In the genomic region with DNA sequence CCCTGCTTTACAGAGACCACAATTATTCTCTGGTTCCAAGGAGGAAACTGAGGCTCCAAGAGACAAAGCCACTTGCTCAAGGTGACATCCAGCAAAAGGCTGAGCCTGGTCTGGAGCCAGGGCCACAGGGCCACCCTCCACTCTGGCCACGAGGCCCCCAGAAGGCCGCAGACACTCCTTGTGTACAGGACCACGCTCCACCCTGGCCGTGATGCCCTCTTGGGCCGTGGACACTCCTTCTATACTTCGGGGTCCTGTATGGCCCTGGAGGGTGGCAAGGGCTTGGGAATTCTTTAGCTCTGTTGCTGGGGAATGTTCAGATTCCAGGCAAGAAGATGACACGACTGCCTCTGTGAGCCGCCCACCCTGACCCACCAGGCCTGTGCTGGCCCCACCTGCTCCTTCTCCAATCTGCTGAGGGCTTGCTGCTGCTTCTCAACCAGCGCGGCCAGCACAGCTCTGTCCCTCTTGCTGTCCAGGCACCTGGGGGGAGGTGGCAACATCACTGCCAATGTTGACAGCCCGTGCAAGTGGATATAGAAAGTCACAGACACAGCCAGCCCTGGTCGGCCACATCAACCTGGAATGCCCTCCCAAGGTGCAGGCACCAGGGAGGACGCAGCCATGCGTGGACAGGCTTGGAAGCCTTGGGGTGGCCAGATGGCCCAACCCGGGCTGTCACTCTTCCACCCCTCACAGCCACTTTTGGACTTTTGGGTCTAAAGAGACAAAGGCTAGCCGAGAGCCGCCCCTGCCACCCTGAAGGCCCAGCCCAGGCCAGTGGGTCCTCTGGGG, we compare ENCODE assay signal across 16 cellular contexts. TPM values are rescaled to one million over a fixed set of nuclear protein-coding genes. Genes with fewer than 3 reads are reported as not detected.
DNase-seq lines count a peak whose midpoint lies in the region; ATAC-seq and TF ChIP-seq lines count a peak whose summit lies in the region.
"Had no signal": no experiment of that assay in that cellular context is flagged by ENCODE, and none has a peak within 500 bp of the region (broad histone marks: within the 10 kb centered on the region; RNA-seq: fewer than 3 reads in every experiment).

No MANE protein-coding gene starts in this region.

- no peaks in the 10 kb centered on the region for H3K79me1 ChIP-seq in IMR-90 (ENCODE audit: low read depth in 1 of 2, low read length in 2 of 2)

- H3K27me3 ChIP-seq in BLaER1 (no peaks in the 10 kb centered on the region), IMR-90 (ENCODE audit: control insufficient read depth, insufficient read depth, low read length) (peaks cover 32% of the 10 kb centered on the region), thyroid gland (no peaks in the 10 kb centered on the region)

- H2BK120ac ChIP-seq in IMR-90 (ENCODE audit: low read depth, low read length) = no peak overlapping the region

- in situ Hi-C loops in IMR-90 (cut with MboI; ENCODE audit: low sequenced_read_pairs) = no loop called here

- H2BK20ac ChIP-seq in IMR-90 (ENCODE audit: low read depth, low read length) = no peak overlapping the region

- POLR2A ChIA-PET in IMR-90 (lab: Charles Lee; ENCODE audit: unreplicated experiment) = no interaction called here

- 83% methylated on average over 6 of the region's 17 CpGs; no CpG with 5 or more reads in 1 of the 2 experiments for WGBS in IMR-90 (ENCODE audit: extremely low coverage in 2 of 2, insufficient read length in 1 of 2), 2 experiments
- WGBS in thyroid gland, 2 donors = 97% methylated on average over 11 to 12 of the region's 17 CpGs

- CTCF ChIA-PET in IMR-90 (lab: Yijun Ruan, JAX) = no interaction called here

- no peak overlapping the region for H3K4me3 Mint-ChIP-seq in stimulated activated memory B cell treated with anti-CD40 and anti-IgM and Interleukin-4, amounts not matched to agents 10 μg/mL and 1 μg/mL and 100 μg/mL, for 72 hours
- H3K4me3 Mint-ChIP-seq in HFFc6 = no peak overlapping the region
- no peak overlapping the region for H3K4me3 Mint-ChIP-seq in stimulated activated effector memory CD8-positive, alpha-beta T cell treated with anti-CD3 and anti-CD28 coated beads, Interleukin-12 subunit alpha, Interleukin-12 subunit beta, amount 100 ng/mL, for 72 hours

- H2AK5ac ChIP-seq in IMR-90 (ENCODE audit: low read depth, low read length) = no peak overlapping the region

- no peaks in the 10 kb centered on the region for H3K9me3 ChIP-seq in BLaER1
- H3K9me3 ChIP-seq in IMR-90 (ENCODE audit: control insufficient read depth, insufficient read depth, low read length) = no peaks in the 10 kb centered on the region
- no peaks in the 10 kb centered on the region for H3K9me3 ChIP-seq in thyroid gland

- H3K9me3 Mint-ChIP-seq in stimulated activated memory B cell treated with anti-CD40 and anti-IgM and Interleukin-4, amounts not matched to agents 10 μg/mL and 1 μg/mL and 100 μg/mL, for 72 hours = no peaks in the 10 kb centered on the region
- no peaks in the 10 kb centered on the region for H3K9me3 Mint-ChIP-seq in HFFc6
- no peaks in the 10 kb centered on the region for H3K9me3 Mint-ChIP-seq in stimulated activated effector memory CD8-positive, alpha-beta T cell treated with anti-CD3 and anti-CD28 coated beads, Interleukin-12 subunit alpha, Interleukin-12 subunit beta, amount 100 ng/mL, for 72 hours

- H3K4ac ChIP-seq in IMR-90 (ENCODE audit: low read depth, low read length) = no peak overlapping the region

- H3K4me1 Mint-ChIP-seq in stimulated activated memory B cell treated with anti-CD40 and anti-IgM and Interleukin-4, amounts not matched to agents 10 μg/mL and 1 μg/mL and 100 μg/mL, for 72 hours = peaks cover 14% of the 10 kb centered on the region
- no peaks in the 10 kb centered on the region for H3K4me1 Mint-ChIP-seq in HFFc6 (ENCODE audit: low read depth)
- H3K4me1 Mint-ChIP-seq in stimulated activated effector memory CD8-positive, alpha-beta T cell treated with anti-CD3 and anti-CD28 coated beads, Interleukin-12 subunit alpha, Interleukin-12 subunit beta, amount 100 ng/mL, for 72 hours = peaks cover 11% of the 10 kb centered on the region

- dilution Hi-C loops in IMR-90 (cut with HindIII; ENCODE audit: low sequenced_read_pairs, unreplicated experiment) = no loop called here

- no peak for TF ChIP-seq RAD21 in IMR-90 (IDR thresholded peaks at IDR 0.05; ENCODE audit: low read length)

- H3K27ac Mint-ChIP-seq in stimulated activated memory B cell treated with anti-CD40 and anti-IgM and Interleukin-4, amounts not matched to agents 10 μg/mL and 1 μg/mL and 100 μg/mL, for 72 hours = peak overlapping the region; percentile 22
- H3K27ac Mint-ChIP-seq in HFFc6 = no peak overlapping the region
- no peak overlapping the region for H3K27ac Mint-ChIP-seq in stimulated activated effector memory CD8-positive, alpha-beta T cell treated with anti-CD3 and anti-CD28 coated beads, Interleukin-12 subunit alpha, Interleukin-12 subunit beta, amount 100 ng/mL, for 72 hours

- H4K8ac ChIP-seq in IMR-90 (ENCODE audit: low read depth in 2 of 2, low read length in 2 of 2) = no peak overlapping the region

- H3K14ac ChIP-seq in IMR-90 (replicated peaks; ENCODE audit: low read depth, low read length) = no peak overlapping the region

- H3K4me2 ChIP-seq in BLaER1 = peak overlapping the region; percentile 93
- H3K4me2 ChIP-seq in IMR-90 (ENCODE audit: low read depth, low read length) = no peak overlapping the region

- no peak overlapping the region for H2AK9ac ChIP-seq in IMR-90 (replicated peaks; ENCODE audit: low read depth, low read length, poor library complexity)

- no peaks in the 10 kb centered on the region for H3K36me3 Mint-ChIP-seq in stimulated activated memory B cell treated with anti-CD40 and anti-IgM and Interleukin-4, amounts not matched to agents 10 μg/mL and 1 μg/mL and 100 μg/mL, for 72 hours
- H3K36me3 Mint-ChIP-seq in HFFc6 (ENCODE audit: low read depth) = no peaks in the 10 kb centered on the region
- no peaks in the 10 kb centered on the region for H3K36me3 Mint-ChIP-seq in stimulated activated effector memory CD8-positive, alpha-beta T cell treated with anti-CD3 and anti-CD28 coated beads, Interleukin-12 subunit alpha, Interleukin-12 subunit beta, amount 100 ng/mL, for 72 hours
- H3K36me3 Mint-ChIP-seq: CD14-positive monocyte; CD4-positive, alpha-beta memory T cell had no signal

- H3K4me3 ChIP-seq in BLaER1 (no peak overlapping the region), IMR-90 (ENCODE audit: insufficient read depth, low read depth, low read length) (no peak overlapping the region), thyroid gland (replicated peaks in 1 of 3) (no peak overlapping the region)
- H3K4me3 ChIP-seq: GM12878 had no signal

- no peak for DNase-seq in IMR-90
- peak; percentile 66 for DNase-seq in cerebellum (ENCODE audit: low spot score)
- DNase-seq in thyroid gland = no peak
- DNase-seq in HFFc6 = no peak
- DNase-seq in stimulated activated effector memory CD8-positive, alpha-beta T cell treated with anti-CD3 and anti-CD28 coated beads, Interleukin-12 subunit alpha, Interleukin-12 subunit beta, amount 100 ng/mL, for 72 hours (ENCODE audit: low spot score in 2 of 2) = no peak
- DNase-seq: 8988T, DMS79 treated with DMSO at 0.1 percent for 48 hours, GOT3, H7 had no signal

- BruUV-seq in IMR-90 (replicated peaks; lab: Mats Ljungman, UMichigan) = no TSS peak

- H4K91ac ChIP-seq in IMR-90 (ENCODE audit: insufficient read depth, low read depth, low read length) = no peak overlapping the region

- H2BK15ac ChIP-seq in IMR-90 (ENCODE audit: low read depth, low read length) = no peak overlapping the region

- peak overlapping the region; percentile 32 for H2AFZ ChIP-seq in IMR-90 (replicated peaks; ENCODE audit: low read length, poor library complexity)

- H3K18ac ChIP-seq in IMR-90 (ENCODE audit: low read depth, low read length) = no peak overlapping the region

- H3K9ac ChIP-seq in BLaER1 (no peak overlapping the region), IMR-90 (ENCODE audit: low read depth, low read length) (no peak overlapping the region)

- no peak overlapping the region for H3K23ac ChIP-seq in IMR-90 (ENCODE audit: low read depth, low read length)

- H3K9me1 ChIP-seq in IMR-90 (ENCODE audit: insufficient read depth, low read length) = no peaks in the 10 kb centered on the region

- H4K20me1 ChIP-seq in BLaER1 (no peaks in the 10 kb centered on the region), IMR-90 (ENCODE audit: insufficient read depth, low read length) (no peaks in the 10 kb centered on the region)

- H3K56ac ChIP-seq in IMR-90 (ENCODE audit: extremely low read depth, insufficient read depth, low read length) = no peak overlapping the region

- no peak overlapping the region for H2BK5ac ChIP-seq in IMR-90 (ENCODE audit: low read depth, low read length, poor library complexity, severe bottlenecking)

- ATAC-seq in IMR-90 (ENCODE audit: low read depth) = no peak
- no peak for ATAC-seq in stimulated activated memory B cell treated with anti-CD40 and anti-IgM and Interleukin-4, amounts not matched to agents 10 μg/mL and 1 μg/mL and 100 μg/mL, for 72 hours
- ATAC-seq in stimulated activated effector memory CD8-positive, alpha-beta T cell treated with anti-CD3 and anti-CD28 coated beads, Interleukin-12 subunit alpha, Interleukin-12 subunit beta, amount 100 ng/mL, for 72 hours = no peak
- ATAC-seq: GM12878, HCT116 had no signal

- H3K27me3 Mint-ChIP-seq in stimulated activated memory B cell treated with anti-CD40 and anti-IgM and Interleukin-4, amounts not matched to agents 10 μg/mL and 1 μg/mL and 100 μg/mL, for 72 hours = peaks cover 33% of the 10 kb centered on the region
- H3K27me3 Mint-ChIP-seq in HFFc6 (ENCODE audit: insufficient read depth) = peaks cover 21% of the 10 kb centered on the region
- H3K27me3 Mint-ChIP-seq: B cell had no signal

- no peak overlapping the region for H4K5ac ChIP-seq in IMR-90 (ENCODE audit: low read depth, low read length)

- TF ChIP-seq POLR2A in IMR-90 (IDR thresholded peaks at IDR 0.05; ENCODE audit: low read depth, low read length) (no peak), thyroid gland (IDR thresholded peaks at IDR 0.05) (no peak)

- H3K27ac ChIP-seq in BLaER1 (peak overlapping the region; percentile 76), IMR-90 (ENCODE audit: insufficient read depth, low read length) (no peak overlapping the region), thyroid gland (no peak overlapping the region)

- intact Hi-C loops in IMR-90 (cut with micrococcal nuclease) (loop anchor here (5.0 kb wide), 1 partner anchor 663 kb away; no protein-coding TSS in a partner anchor), thyroid gland (cut with DNase I) (no loop called here)

- H3K4me1 ChIP-seq in BLaER1 (peaks cover 80% of the 10 kb centered on the region), IMR-90 (ENCODE audit: control insufficient read depth, insufficient read depth, low read length) (peaks cover 3% of the 10 kb centered on the region; the same call in 1 of the 2 replicates), thyroid gland (peaks cover 4 to 9% of the 10 kb centered on the region in 2 donors)

- H3K36me3 ChIP-seq in BLaER1 (no peaks in the 10 kb centered on the region), IMR-90 (ENCODE audit: control insufficient read depth, insufficient read depth, low read length) (no peaks in the 10 kb centered on the region), thyroid gland (no peaks in the 10 kb centered on the region)

- TF ChIP-seq CTCF in IMR-90 (conservative IDR thresholded peaks at IDR 0.05; ENCODE audit: low read depth, low read length) (no peak), thyroid gland (IDR thresholded peaks at IDR 0.05) (no peak), HFFc6 (IDR thresholded peaks at IDR 0.05) (no peak)

RNA-seq across cellular contexts. Expression of a gene that starts 20.1 kb away (rescaled TPM):
- total RNA-seq in IMR-90 (2012; rRNA removed) (5.0 and 5.9 TPM in 2 replicates), cerebellum (9.8 TPM), thyroid gland (10 to 100 TPM in 3 of 4 donors, 1 to 10 TPM in 1; 8.9 to 19.1 (median 11.2) TPM)
- polyA plus RNA-seq in IMR-90 (2012; rRNA removed) = 12.7 and 12.9 TPM in 2 replicates
- polyA plus RNA-seq in IMR-90 (2012; cell fraction: cytosol; rRNA removed) = 9.2 and 16.0 TPM in 2 replicates
- polyA plus RNA-seq in IMR-90 (2012; cell fraction: nucleus; rRNA removed; ENCODE audit: low replicate concordance) = 18.3 and 24.7 TPM in 2 replicates
- 10 to 100 TPM; 20.1 to 24.9 (median 21.9) TPM for total RNA-seq in HFFc6 (2021; fragmentation: NEBNext Ultra II Directional; extraction: Animal tissue kit (Norgen Biotek cat#: 25700))

RNA-seq across cellular contexts. Expression of a gene that starts 38.1 kb away (rescaled TPM):
- total RNA-seq in IMR-90 (2012; rRNA removed) = not detected in 2 replicates
- polyA plus RNA-seq in IMR-90 (2012; rRNA removed) = not detected in 2 replicates
- not detected in 2 replicates for polyA plus RNA-seq in IMR-90 (2012; cell fraction: cytosol; rRNA removed)
- not detected in 2 replicates for polyA plus RNA-seq in IMR-90 (2012; cell fraction: nucleus; rRNA removed; ENCODE audit: low replicate concordance)
- 0.09 TPM for total RNA-seq in cerebellum
- 1 to 10 TPM; 5.2 to 9.1 (median 6.2) TPM for total RNA-seq in thyroid gland
- total RNA-seq in HFFc6 (2021; fragmentation: NEBNext Ultra II Directional; extraction: Animal tissue kit (Norgen Biotek cat#: 25700)) = not detected
- total RNA-seq: CD4-positive, alpha-beta memory T cell; H7 had no signal
- polyA plus RNA-seq: CD14-positive monocyte; CD4-positive, alpha-beta memory T cell had no signal
